ENCODE assay signal across 3 cellular contexts in the genomic region with DNA sequence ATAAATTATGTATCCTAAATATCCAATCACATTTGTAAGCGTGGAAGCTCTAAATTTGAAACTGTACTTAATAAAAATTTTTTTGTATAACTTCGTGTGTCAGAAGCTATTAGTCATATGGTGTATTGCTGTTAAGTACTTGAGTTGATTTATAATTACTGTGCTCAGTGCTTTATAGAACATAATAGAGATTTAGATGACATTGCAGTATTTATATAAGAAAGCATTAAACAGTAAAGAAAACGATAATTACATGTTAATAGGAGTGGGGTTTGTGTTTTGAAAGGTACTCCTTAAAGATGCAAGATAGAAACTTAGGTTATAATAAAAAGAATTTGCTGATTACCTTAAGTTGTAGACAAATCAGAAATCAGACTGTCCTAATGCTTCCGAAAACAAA.
TF ChIP-seq lines count a peak whose summit lies in the region.

No MANE protein-coding gene starts in this region.

TF ChIP-seq in HepG2, 621 proteins besides CTCF, POLR2A, EP300 and RAD21:
- TF ChIP-seq MAFF (IDR thresholded peaks at IDR 0.05; ENCODE audit: low read depth, low read length) = peak; percentile 53; the same call in 1 of the 2 replicates
- no peak for TF ChIP-seq SKIL (CRISPR knock-in tag; IDR thresholded peaks at IDR 0.05; ENCODE audit: borderline replicate concordance)
- peak; percentile 32 to 64; a peak in 3 of 4 replicates for TF ChIP-seq MAFK (conservative IDR thresholded peaks at IDR 0.05 in 1 of 2, IDR thresholded peaks at IDR 0.05 in 1 of 2; ENCODE audit: low read length in 2 of 2)

TF ChIP-seq in IMR-90, 13 proteins besides CTCF, POLR2A, EP300 and RAD21:
- TF ChIP-seq CHD1 (IDR thresholded peaks at IDR 0.05; ENCODE audit: low read depth, low read length) = no peak
- peak; percentile 56; the same call in 1 of the 2 replicates for TF ChIP-seq MAFK (IDR thresholded peaks at IDR 0.05; ENCODE audit: low read depth, low read length)

TF ChIP-seq in K562, 482 proteins besides CTCF, POLR2A, EP300 and RAD21:
- TF ChIP-seq KAT2B (IDR thresholded peaks at IDR 0.05; ENCODE audit: low read depth, low read length) (no peak), U2AF1 (optimal IDR thresholded peaks at IDR 0.05; ENCODE audit: low read depth, low read length) (no peak), MAFF (IDR thresholded peaks at IDR 0.05; ENCODE audit: low read length) (peak; percentile 36; the same call in 1 of the 2 replicates), HMGXB4 (CRISPR knock-in tag; IDR thresholded peaks at IDR 0.05) (no peak), PRPF4 (IDR thresholded peaks at IDR 0.05; ENCODE audit: insufficient read depth, low read depth, low read length, poor library complexity, severe bottlenecking) (no peak), GATAD2A (IDR thresholded peaks at IDR 0.05) (no peak), FOXK2 (conservative IDR thresholded peaks at IDR 0.05 in 1 of 2, IDR thresholded peaks at IDR 0.05 in 1 of 2; ENCODE audit: low read depth in 2 of 2) (no peak), NCOR1 (IDR thresholded peaks at IDR 0.05) (no peak), KAT7 (CRISPR knock-in tag; IDR thresholded peaks at IDR 0.05; ENCODE audit: borderline replicate concordance) (no peak), MAFG (tag; conservative IDR thresholded peaks at IDR 0.05) (peak; percentile 57; the same call in 1 of the 2 replicates), ARID3B (CRISPR knock-in tag; IDR thresholded peaks at IDR 0.05; ENCODE audit: borderline replicate concordance) (no peak), ZNF316 (IDR thresholded peaks at IDR 0.05) (peak; percentile 86), C11orf30 (IDR thresholded peaks at IDR 0.05; ENCODE audit: low read depth) (peak; percentile 60; the same call in 1 of the 2 replicates), ETV5 (CRISPR knock-in tag; IDR thresholded peaks at IDR 0.05; ENCODE audit: low read depth) (no peak), NONO (IDR thresholded peaks at IDR 0.05; ENCODE audit: low read depth in 2 of 2, low read length in 1 of 2) (no peak), SOX6 (IDR thresholded peaks at IDR 0.05) (no peak), CREBBP (IDR thresholded peaks at IDR 0.05; ENCODE audit: low read depth, low read length) (no peak), RUNX1 (IDR thresholded peaks at IDR 0.05; ENCODE audit: low read depth) (no peak), SMARCA5 (IDR thresholded peaks at IDR 0.05) (no peak), HMBOX1 (IDR thresholded peaks at IDR 0.05) (no peak), NRF1 (conservative IDR thresholded peaks at IDR 0.05 in 1 of 2, IDR thresholded peaks at IDR 0.05 in 1 of 2) (no peak)
- TF ChIP-seq, protein P1, sequence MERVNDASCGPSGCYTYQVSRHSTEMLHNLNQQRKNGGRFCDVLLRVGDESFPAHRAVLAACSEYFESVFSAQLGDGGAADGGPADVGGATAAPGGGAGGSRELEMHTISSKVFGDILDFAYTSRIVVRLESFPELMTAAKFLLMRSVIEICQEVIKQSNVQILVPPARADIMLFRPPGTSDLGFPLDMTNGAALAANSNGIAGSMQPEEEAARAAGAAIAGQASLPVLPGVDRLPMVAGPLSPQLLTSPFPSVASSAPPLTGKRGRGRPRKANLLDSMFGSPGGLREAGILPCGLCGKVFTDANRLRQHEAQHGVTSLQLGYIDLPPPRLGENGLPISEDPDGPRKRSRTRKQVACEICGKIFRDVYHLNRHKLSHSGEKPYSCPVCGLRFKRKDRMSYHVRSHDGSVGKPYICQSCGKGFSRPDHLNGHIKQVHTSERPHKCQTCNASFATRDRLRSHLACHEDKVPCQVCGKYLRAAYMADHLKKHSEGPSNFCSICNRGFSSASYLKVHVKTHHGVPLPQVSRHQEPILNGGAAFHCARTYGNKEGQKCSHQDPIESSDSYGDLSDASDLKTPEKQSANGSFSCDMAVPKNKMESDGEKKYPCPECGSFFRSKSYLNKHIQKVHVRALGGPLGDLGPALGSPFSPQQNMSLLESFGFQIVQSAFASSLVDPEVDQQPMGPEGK (CRISPR knock-in tag; IDR thresholded peaks at IDR 0.05; ENCODE audit: borderline replicate concordance) = no peak
- TF ChIP-seq, protein P2, sequence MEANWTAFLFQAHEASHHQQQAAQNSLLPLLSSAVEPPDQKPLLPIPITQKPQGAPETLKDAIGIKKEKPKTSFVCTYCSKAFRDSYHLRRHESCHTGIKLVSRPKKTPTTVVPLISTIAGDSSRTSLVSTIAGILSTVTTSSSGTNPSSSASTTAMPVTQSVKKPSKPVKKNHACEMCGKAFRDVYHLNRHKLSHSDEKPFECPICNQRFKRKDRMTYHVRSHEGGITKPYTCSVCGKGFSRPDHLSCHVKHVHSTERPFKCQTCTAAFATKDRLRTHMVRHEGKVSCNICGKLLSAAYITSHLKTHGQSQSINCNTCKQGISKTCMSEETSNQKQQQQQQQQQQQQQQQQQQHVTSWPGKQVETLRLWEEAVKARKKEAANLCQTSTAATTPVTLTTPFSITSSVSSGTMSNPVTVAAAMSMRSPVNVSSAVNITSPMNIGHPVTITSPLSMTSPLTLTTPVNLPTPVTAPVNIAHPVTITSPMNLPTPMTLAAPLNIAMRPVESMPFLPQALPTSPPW (CRISPR knock-in tag; IDR thresholded peaks at IDR 0.05) = no peak
